In genomic region chr22:45496451-45496941, GRCh38 we compare ENCODE assay signal across 14 cellular contexts. TPM values are rescaled to one million over a fixed set of nuclear protein-coding genes. Genes with fewer than 3 reads are reported as not detected.
DNase-seq lines count a peak whose midpoint lies in the region; ATAC-seq and TF ChIP-seq lines count a peak whose summit lies in the region.
"Had no signal": no experiment of that assay in that cellular context is flagged by ENCODE, and none has a peak within 500 bp of the region (broad histone marks: within the 10 kb centered on the region; RNA-seq: fewer than 3 reads in every experiment).

No MANE protein-coding gene starts in this region.

- TF ChIP-seq CTCF in HCT116 (IDR thresholded peaks at IDR 0.05 in 2 of 3, conservative IDR thresholded peaks at IDR 0.05 in 1 of 3; ENCODE audit: borderline replicate concordance in 1 of 3, insufficient read depth in 1 of 3, low read depth in 2 of 3, low read length in 2 of 3) (no peak), body of pancreas (IDR thresholded peaks at IDR 0.05) (no peak), omental fat pad (IDR thresholded peaks at IDR 0.05) (no peak)

- no TSS peak for BruUV-seq in HCT116 (replicated peaks; lab: Mats Ljungman, UMichigan)

- no peaks in the 10 kb centered on the region for H3K36me3 ChIP-seq in HCT116 (ENCODE audit: control insufficient read depth in 1 of 2, insufficient read depth in 2 of 2, low read length in 2 of 2)
- no peaks in the 10 kb centered on the region for H3K36me3 ChIP-seq in body of pancreas (replicated peaks in 1 of 2; ENCODE audit: insufficient read depth in 1 of 2, low read depth in 2 of 2)
- no peaks in the 10 kb centered on the region for H3K36me3 ChIP-seq in iPS-20b (ENCODE audit: insufficient read depth, low read depth, low read length)
- H3K36me3 ChIP-seq: cardiac muscle cell had no signal

- peak overlapping the region; percentile 51 for H3K4me2 ChIP-seq in HCT116 (ENCODE audit: low read length)

- H2AFZ ChIP-seq in HCT116 (ENCODE audit: low read depth, low read length, poor library complexity, severe bottlenecking) = no peak overlapping the region

- CTCF ChIA-PET in HCT116 (lab: Charles Lee) = no interaction called here

- H3K9me2 ChIP-seq in HCT116 (ENCODE audit: insufficient read depth) = no peaks in the 10 kb centered on the region

- no peak for TF ChIP-seq POLR2A in HCT116 (IDR thresholded peaks at IDR 0.05; ENCODE audit: borderline replicate concordance, extremely low read depth, insufficient read depth, insufficient read length)
- no peak for TF ChIP-seq POLR2A in body of pancreas (IDR thresholded peaks at IDR 0.05)

- DNase-seq in HCT116 (ENCODE audit: low read depth, low spot score) = no peak
- DNase-seq in body of pancreas = peak in 1 of 4 donors; percentile 25
- peak; percentile 79 for DNase-seq in posterior vena cava (ENCODE audit: low spot score)
- DNase-seq in effector CD8-positive, alpha-beta T cell (lab: John Stamatoyannopoulos, UW) = no peak
- no peak for DNase-seq in omental fat pad (ENCODE audit: low spot score)
- no peak for DNase-seq in NK-92 treated with Interleukin-12 subunit alpha and Interleukin-12 subunit beta, amount 100 ng/mL, for 24 hours (lab: John Stamatoyannopoulos, UW)
- DNase-seq: activated CD4-positive, alpha-beta T cell treated with anti-CD3 and anti-CD28 coated beads, Interleukin-2, amount 10 ng/mL, durations not matched to agents 24 days and 14 days; AML-193; Calu3; stimulated activated CD4-positive, alpha-beta T cell treated with anti-CD3 and anti-CD28 coated beads, Interleukin-2, amount 100 ng/mL, for 24 hours; T-helper 9 cell had no signal

- intact Hi-C loops in HCT116 (cut with micrococcal nuclease) = no loop called here
- intact Hi-C loops in body of pancreas (cut with DNase I) = no loop called here
- intact Hi-C loops in posterior vena cava (cut with DNase I) = no loop called here

- no peaks in the 10 kb centered on the region for H3K9me3 ChIP-seq in HCT116 (ENCODE audit: control insufficient read depth in 1 of 2, insufficient read depth in 1 of 2, low read depth in 1 of 2, low read length in 2 of 2)
- H3K9me3 ChIP-seq in body of pancreas = no peaks in the 10 kb centered on the region
- H3K9me3 ChIP-seq in iPS-20b (ENCODE audit: insufficient read depth, low read depth, low read length) = no peaks in the 10 kb centered on the region

- H3K4me1 ChIP-seq in HCT116 (ENCODE audit: control insufficient read depth in 1 of 2, insufficient read depth in 2 of 2, low read length in 2 of 2) (peaks cover 5 to 15% of the 10 kb centered on the region in 2 experiments; a peak in 3 of 4 replicates), body of pancreas (no peaks in the 10 kb centered on the region), iPS-20b (ENCODE audit: insufficient read depth, low read length) (peaks cover 11% of the 10 kb centered on the region)

- no peaks in the 10 kb centered on the region for H3K79me2 ChIP-seq in HCT116 (ENCODE audit: insufficient read depth, low read length)

- 26 to 39% methylated on average over 7 of the region's 7 CpGs for WGBS in body of pancreas, 2 donors

- H3K27ac ChIP-seq in HCT116 (ENCODE audit: low read depth, low read length) (no peak overlapping the region), body of pancreas (no peak overlapping the region), iPS-20b (ENCODE audit: low read length) (no peak overlapping the region)
- H3K27ac ChIP-seq: cardiac muscle cell had no signal

- no peak for ATAC-seq in HCT116
- ATAC-seq in body of pancreas = peak; percentile 54
- no peak for ATAC-seq in GM18907 (IDR thresholded peaks at IDR 0.05; ENCODE audit: unreplicated experiment)
- no peak for ATAC-seq in omental fat pad (ENCODE audit: low FRiP score)

- H3K9ac ChIP-seq in HCT116 (ENCODE audit: low read length) (no peak overlapping the region), iPS-20b (ENCODE audit: low read depth, low read length) (peak overlapping the region; percentile 7; the same call in 1 of the 2 replicates)

- RAD21 ChIA-PET in HCT116 (lab: Charles Lee; ENCODE audit: low non-redundant PET in 1 of 2, low total read pairs in 2 of 2, uncharacterized antibody in 2 of 2, unreplicated experiment in 2 of 2) = no interaction called here

- H4K20me1 ChIP-seq in HCT116 (ENCODE audit: insufficient read depth) = no peaks in the 10 kb centered on the region

- POLR2A ChIA-PET in HCT116 (lab: Charles Lee) = no interaction called here

- no peak overlapping the region for H3K4me3 ChIP-seq in HCT116 (replicated peaks in 1 of 2; ENCODE audit: low read depth in 1 of 2, low read length in 2 of 2)
- H3K4me3 ChIP-seq in body of pancreas = no peak overlapping the region
- no peak overlapping the region for H3K4me3 ChIP-seq in iPS-20b (ENCODE audit: low read length)
- H3K4me3 ChIP-seq: cardiac muscle cell had no signal

- no peak for TF ChIP-seq RAD21 in HCT116 (IDR thresholded peaks at IDR 0.05; ENCODE audit: low read depth)

- H3K27me3 ChIP-seq in HCT116 (ENCODE audit: insufficient read depth, low read length) (no peaks in the 10 kb centered on the region), body of pancreas (no peaks in the 10 kb centered on the region), iPS-20b (ENCODE audit: insufficient read depth, low read length) (no peaks in the 10 kb centered on the region; the same call in 1 of the 2 replicates)
- H3K27me3 ChIP-seq: cardiac muscle cell had no signal

TF ChIP-seq in HCT116, 20 proteins besides CTCF, POLR2A, EP300 and RAD21:
- TF ChIP-seq SRF (IDR thresholded peaks at IDR 0.05; ENCODE audit: low read depth) = no peak
- no peak for TF ChIP-seq YY1 (IDR thresholded peaks at IDR 0.05; ENCODE audit: extremely low read depth, insufficient replicate concordance, low read depth, low read length)
- no peak for TF ChIP-seq FOSL1 (IDR thresholded peaks at IDR 0.05; ENCODE audit: low read depth)
- TF ChIP-seq ATF3 (IDR thresholded peaks at IDR 0.05) = no peak
- no peak for TF ChIP-seq EZH2 (IDR thresholded peaks at IDR 0.05)

RNA-seq across cellular contexts. Expression of gene FBLN1, which starts 6.2 kb away (rescaled TPM):
- total RNA-seq in HCT116 (2021; ENCODE audit: unreplicated experiment) = 23.4 TPM
- 28.5 and 33.2 TPM in 2 replicates for polyA plus RNA-seq in HCT116 (2012)
- total RNA-seq in body of pancreas = 100 to 1,000 TPM in 1 of 2 donors, 10 to 100 TPM in 1; 97.0 to 119 TPM
- total RNA-seq in posterior vena cava = 1,000 to 10,000 TPM in 1 of 2 donors, 100 to 1,000 TPM in 1; 608 to 1,210 TPM
- total RNA-seq in omental fat pad = 100 to 1,000 TPM; 131 to 349 (median 293) TPM
- total RNA-seq: activated CD4-positive, alpha-beta T cell treated with anti-CD3 and anti-CD28 coated beads, Interleukin-2, amount 10 ng/mL, durations not matched to agents 24 days and 14 days had no signal
